ENCODE assay signal across 17 cellular contexts in the genomic region with DNA sequence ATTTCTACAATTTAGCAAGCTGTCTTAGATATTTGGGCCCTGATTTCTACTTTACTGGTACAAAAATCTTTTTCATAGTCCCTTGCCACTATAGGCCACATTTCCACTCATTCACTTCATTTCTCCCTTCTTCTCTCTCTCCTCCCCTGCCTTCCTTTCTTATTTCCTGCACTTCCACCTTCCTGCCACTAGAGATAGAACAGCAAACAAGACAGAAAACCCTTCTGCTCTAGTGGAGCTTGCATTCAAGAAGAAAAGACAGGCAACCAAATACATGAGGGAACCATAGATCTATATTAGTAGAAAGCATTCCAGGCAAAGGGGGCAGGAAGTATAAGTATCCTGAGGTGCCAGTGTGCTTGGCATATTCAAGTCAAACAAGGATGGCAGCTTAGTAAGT.
A peak's percentile ranks its signal among the peaks of the same experiment; 100 is the strongest.
DNase-seq lines count a peak whose midpoint lies in the region; ATAC-seq and TF ChIP-seq lines count a peak whose summit lies in the region.
"Had no signal": no experiment of that assay in that cellular context is flagged by ENCODE, and none has a peak within 500 bp of the region (broad histone marks: within the 10 kb centered on the region; RNA-seq: fewer than 3 reads in every experiment).

No MANE protein-coding gene starts in this region.

- no peak overlapping the region for H2AFZ ChIP-seq in smooth muscle cell (ENCODE audit: low read depth)

- H3K4me1 Mint-ChIP-seq in natural killer cell: no peaks in the 10 kb centered on the region
- H3K4me1 Mint-ChIP-seq: activated CD4-positive, alpha-beta T cell treated with anti-CD3 and anti-CD28 coated beads, Interleukin-2, amount 10 ng/mL, durations not matched to agents 24 days and 14 days; activated naive CD8-positive, alpha-beta T cell treated with anti-CD3 and anti-CD28 coated beads for 36 hours had no signal

- TF ChIP-seq CTCF in brain microvascular endothelial cell (IDR thresholded peaks at IDR 0.05; ENCODE audit: low read depth, low read length, missing control alignments) (peak; percentile 15), smooth muscle cell (IDR thresholded peaks at IDR 0.05; ENCODE audit: borderline replicate concordance, insufficient read depth, poor library complexity, severe bottlenecking) (peak; percentile 16), natural killer cell (IDR thresholded peaks at IDR 0.05) (no peak)

- no peaks in the 10 kb centered on the region for H3F3A ChIP-seq in smooth muscle cell (ENCODE audit: low read depth)

- H3K27ac Mint-ChIP-seq in natural killer cell: no peak overlapping the region
- H3K27ac Mint-ChIP-seq: activated CD4-positive, alpha-beta T cell treated with anti-CD3 and anti-CD28 coated beads, Interleukin-2, amount 10 ng/mL, durations not matched to agents 24 days and 14 days; activated naive CD8-positive, alpha-beta T cell treated with anti-CD3 and anti-CD28 coated beads for 36 hours; effector memory CD8-positive, alpha-beta T cell had no signal

- no peaks in the 10 kb centered on the region for H3K36me3 ChIP-seq in brain microvascular endothelial cell (replicated peaks)
- H3K36me3 ChIP-seq in smooth muscle cell (ENCODE audit: low read depth): no peaks in the 10 kb centered on the region
- H3K36me3 ChIP-seq: tibial artery had no signal

- H3K9me3 Mint-ChIP-seq in natural killer cell: peaks cover 4 to 6% of the 10 kb centered on the region in 2 donors
- H3K9me3 Mint-ChIP-seq: activated CD4-positive, alpha-beta T cell treated with anti-CD3 and anti-CD28 coated beads, Interleukin-2, amount 10 ng/mL, durations not matched to agents 24 days and 14 days had no signal

- no peak overlapping the region for H3K27ac ChIP-seq in brain microvascular endothelial cell
- no peak overlapping the region for H3K27ac ChIP-seq in smooth muscle cell (ENCODE audit: low read depth)
- H3K27ac ChIP-seq: tibial artery had no signal

- H3K27me3 ChIP-seq in brain microvascular endothelial cell (replicated peaks) (no peaks in the 10 kb centered on the region), smooth muscle cell (ENCODE audit: low read depth) (no peaks in the 10 kb centered on the region)
- H3K27me3 ChIP-seq: tibial artery had no signal

- no peaks in the 10 kb centered on the region for H3K9me3 ChIP-seq in smooth muscle cell (replicated peaks; ENCODE audit: low read depth)
- H3K9me3 ChIP-seq: tibial artery had no signal

- no peak overlapping the region for H3K9ac ChIP-seq in smooth muscle cell (ENCODE audit: low read depth)

- DNase-seq in SIG-M5 treated with dmso at 0.1 percent for 504 hours (lab: John Stamatoyannopoulos, UW; ENCODE audit: unreplicated experiment) (peak; percentile 16), SIG-M5 (lab: John Stamatoyannopoulos, UW) (no peak), NAMALWA (ENCODE audit: low spot score) (peak; percentile 39), brain microvascular endothelial cell (no peak), smooth muscle cell (lab: John Stamatoyannopoulos, UW; ENCODE audit: unreplicated experiment) (no peak), natural killer cell (no peak)
- no peak for DNase-seq in central memory CD4-positive, alpha-beta T cell
- DNase-seq: activated CD4-positive, alpha-beta T cell treated with anti-CD3 and anti-CD28 coated beads, Interleukin-2, amount 10 ng/mL, durations not matched to agents 24 days and 14 days; activated naive CD8-positive, alpha-beta T cell treated with anti-CD3 and anti-CD28 coated beads for 36 hours; activated T-cell treated with anti-CD3 and anti-CD28 coated beads, Interleukin-2, amount 50 U/mL, for 1 hour; COR-L47; effector memory CD8-positive, alpha-beta T cell; GOT3; NCI-H446 treated with DMSO at 0.1 percent for 48 hours; stimulated activated CD4-positive, alpha-beta T cell treated with anti-CD3 and anti-CD28 coated beads, Interleukin-4, amount 100 ng/mL, for 24 hours; tibial artery had no signal

- no peaks in the 10 kb centered on the region for H3K4me1 ChIP-seq in smooth muscle cell (ENCODE audit: low read depth)
- H3K4me1 ChIP-seq: tibial artery had no signal

- H3K4me3 ChIP-seq in brain microvascular endothelial cell (ENCODE audit: low read depth, low read length) (no peak overlapping the region), smooth muscle cell (no peak overlapping the region)
- H3K4me3 ChIP-seq: tibial artery had no signal

- no peaks in the 10 kb centered on the region for H3K36me3 Mint-ChIP-seq in natural killer cell
- H3K36me3 Mint-ChIP-seq: activated naive CD8-positive, alpha-beta T cell treated with anti-CD3 and anti-CD28 coated beads for 36 hours had no signal

- no peaks in the 10 kb centered on the region for H4K20me1 ChIP-seq in smooth muscle cell (ENCODE audit: low read depth)

- ATAC-seq in natural killer cell (no peak), GM21515 (IDR thresholded peaks at IDR 0.05; ENCODE audit: unreplicated experiment) (no peak)
- ATAC-seq: effector memory CD8-positive, alpha-beta T cell had no signal

- in situ Hi-C loops in brain microvascular endothelial cell (cut with HindIII; ENCODE audit: low pct_ligation_motif_present, low sequenced_read_pairs): no loop called here

- H3K4me3 Mint-ChIP-seq in natural killer cell: no peak overlapping the region
- H3K4me3 Mint-ChIP-seq: activated CD4-positive, alpha-beta T cell treated with anti-CD3 and anti-CD28 coated beads, Interleukin-2, amount 10 ng/mL, durations not matched to agents 24 days and 14 days; activated naive CD8-positive, alpha-beta T cell treated with anti-CD3 and anti-CD28 coated beads for 36 hours; effector memory CD8-positive, alpha-beta T cell had no signal

- intact Hi-C loops in natural killer cell (cut with micrococcal nuclease): no loop called here

- H3K79me2 ChIP-seq in smooth muscle cell (ENCODE audit: low read depth): no peaks in the 10 kb centered on the region

- H3K27me3 Mint-ChIP-seq in natural killer cell (ENCODE audit: low read depth in 2 of 2): no peaks in the 10 kb centered on the region
- H3K27me3 Mint-ChIP-seq: activated CD4-positive, alpha-beta T cell treated with anti-CD3 and anti-CD28 coated beads, Interleukin-2, amount 10 ng/mL, durations not matched to agents 24 days and 14 days; activated naive CD8-positive, alpha-beta T cell treated with anti-CD3 and anti-CD28 coated beads for 36 hours; effector memory CD8-positive, alpha-beta T cell had no signal

- H3K4me2 ChIP-seq in smooth muscle cell: no peak overlapping the region

Comparison
In these comparisons a context has a peak if more than half of its experiments do, and no peak if none do; other contexts are left out.
1. DNase-seq: peak in SIG-M5 treated with dmso at 0.1 percent for 504 hours (single experiment) and NAMALWA (single experiment); none in SIG-M5 (single experiment), brain microvascular endothelial cell (single experiment), smooth muscle cell (single experiment), natural killer cell (single experiment) and central memory CD4-positive, alpha-beta T cell (single experiment).